Comparison of ENCODE assay signal across 11 cellular contexts in genomic region chr11:2890466-2891241, GRCh38. TPM values are rescaled to one million over a fixed set of nuclear protein-coding genes. Genes with fewer than 3 reads are reported as not detected.
DNase-seq lines count a peak whose midpoint lies in the region; ATAC-seq and TF ChIP-seq lines count a peak whose summit lies in the region.
"Had no signal": no experiment of that assay in that cellular context is flagged by ENCODE, and none has a peak within 500 bp of the region (broad histone marks: within the 10 kb centered on the region; RNA-seq: fewer than 3 reads in every experiment).

No MANE protein-coding gene starts in this region.

- no peak overlapping the region for H3K27ac ChIP-seq in CD4-positive, CD25-positive, alpha-beta regulatory T cell (ENCODE audit: insufficient read depth, low read length, poor library complexity, severe bottlenecking)
- H3K27ac ChIP-seq in colonic mucosa: no peak overlapping the region

- peak overlapping the region; percentile 32 to 63 (median 55) for H3K27ac Mint-ChIP-seq in CD4-positive, CD25-positive, alpha-beta regulatory T cell
- H3K27ac Mint-ChIP-seq in stimulated activated naive CD8-positive, alpha-beta T cell treated with anti-CD3 and anti-CD28 coated beads, Interleukin-15, amount 100 ng/mL, for 72 hours: no peak overlapping the region

- H3K36me3 Mint-ChIP-seq in CD4-positive, CD25-positive, alpha-beta regulatory T cell: no peaks in the 10 kb centered on the region

- intact Hi-C loops in colonic mucosa (cut with DNase I): loop anchor here (5.0 to 10.0 kb wide), 2 partner anchors 42 to 696 kb away; no protein-coding TSS in a partner anchor

- H3K4me3 Mint-ChIP-seq in CD4-positive, CD25-positive, alpha-beta regulatory T cell: peak overlapping the region in 2 of 4 donors; percentile 11 to 41
- H3K4me3 Mint-ChIP-seq in stimulated activated naive CD8-positive, alpha-beta T cell treated with anti-CD3 and anti-CD28 coated beads, Interleukin-15, amount 100 ng/mL, for 72 hours: no peak overlapping the region

- no peak overlapping the region for H3K4me3 ChIP-seq in CD4-positive, CD25-positive, alpha-beta regulatory T cell (ENCODE audit: low read depth, low read length)
- H3K4me3 ChIP-seq in colonic mucosa: no peak overlapping the region
- H3K4me3 ChIP-seq: dorsolateral prefrontal cortex, MG63 had no signal

- no peaks in the 10 kb centered on the region for H3K27me3 ChIP-seq in CD4-positive, CD25-positive, alpha-beta regulatory T cell (ENCODE audit: control insufficient read depth, insufficient read depth, low read length)
- H3K27me3 ChIP-seq in colonic mucosa: no peaks in the 10 kb centered on the region
- H3K27me3 ChIP-seq: MG63 had no signal

- H3K9ac ChIP-seq in colonic mucosa (ENCODE audit: low read depth in 2 of 2, low read length in 2 of 2): peak overlapping the region; percentile 6 to 58

- no peaks in the 10 kb centered on the region for H3K27me3 Mint-ChIP-seq in CD4-positive, CD25-positive, alpha-beta regulatory T cell
- peaks cover 14% of the 10 kb centered on the region for H3K27me3 Mint-ChIP-seq in stimulated activated naive CD8-positive, alpha-beta T cell treated with anti-CD3 and anti-CD28 coated beads, Interleukin-15, amount 100 ng/mL, for 72 hours

- H3K9me3 Mint-ChIP-seq in CD4-positive, CD25-positive, alpha-beta regulatory T cell: no peaks in the 10 kb centered on the region
- no peaks in the 10 kb centered on the region for H3K9me3 Mint-ChIP-seq in stimulated activated naive CD8-positive, alpha-beta T cell treated with anti-CD3 and anti-CD28 coated beads, Interleukin-15, amount 100 ng/mL, for 72 hours

- no peak for TF ChIP-seq CTCF in colonic mucosa (IDR thresholded peaks at IDR 0.05)

- peaks cover 0 to 48% (median 18%) of the 10 kb centered on the region in 4 donors for H3K4me1 Mint-ChIP-seq in CD4-positive, CD25-positive, alpha-beta regulatory T cell
- H3K4me1 Mint-ChIP-seq in stimulated activated naive CD8-positive, alpha-beta T cell treated with anti-CD3 and anti-CD28 coated beads, Interleukin-15, amount 100 ng/mL, for 72 hours: peaks cover 46% of the 10 kb centered on the region

- no peaks in the 10 kb centered on the region for H3K9me3 ChIP-seq in CD4-positive, CD25-positive, alpha-beta regulatory T cell (ENCODE audit: control insufficient read depth in 2 of 2, low read length in 2 of 2)
- no peaks in the 10 kb centered on the region for H3K9me3 ChIP-seq in colonic mucosa
- H3K9me3 ChIP-seq: MG63 had no signal

- no peak for DNase-seq in CD4-positive, CD25-positive, alpha-beta regulatory T cell
- DNase-seq in NCI-H1092 (lab: John Stamatoyannopoulos, UW) (peak; percentile 55), colonic mucosa (peak; percentile 70), mucosa of gallbladder (ENCODE audit: low spot score) (peak; percentile 63)
- DNase-seq in stimulated activated naive CD8-positive, alpha-beta T cell treated with anti-CD3 and anti-CD28 coated beads, Interleukin-15, amount 100 ng/mL, for 72 hours: no peak
- DNase-seq: MG63 had no signal

- no peak for ATAC-seq in CD4-positive, CD25-positive, alpha-beta regulatory T cell (ENCODE audit: low read depth in 2 of 2)
- no peak for ATAC-seq in HG02981 (IDR thresholded peaks at IDR 0.05; ENCODE audit: unreplicated experiment)
- no peak for ATAC-seq in GM21367 (IDR thresholded peaks at IDR 0.05; ENCODE audit: unreplicated experiment)
- ATAC-seq in stimulated activated naive CD8-positive, alpha-beta T cell treated with anti-CD3 and anti-CD28 coated beads, Interleukin-15, amount 100 ng/mL, for 72 hours: no peak
- ATAC-seq in HG02610 (IDR thresholded peaks at IDR 0.05; ENCODE audit: unreplicated experiment): no peak

- H3K36me3 ChIP-seq in CD4-positive, CD25-positive, alpha-beta regulatory T cell (ENCODE audit: control insufficient read depth, insufficient read depth, low read length): no peaks in the 10 kb centered on the region
- H3K36me3 ChIP-seq in colonic mucosa: no peaks in the 10 kb centered on the region
- H3K36me3 ChIP-seq: MG63 had no signal

- H3K4me1 ChIP-seq in CD4-positive, CD25-positive, alpha-beta regulatory T cell (ENCODE audit: control insufficient read depth, insufficient read depth, low read length, poor library complexity, severe bottlenecking): peaks cover 39% of the 10 kb centered on the region
- H3K4me1 ChIP-seq in colonic mucosa: peaks cover 14% of the 10 kb centered on the region

RNA-seq across cellular contexts. Expression of gene CDKN1C, which starts 5.1 kb away (rescaled TPM):
- 4.1 TPM for total RNA-seq in CD4-positive, CD25-positive, alpha-beta regulatory T cell
- polyA plus RNA-seq in CD4-positive, CD25-positive, alpha-beta regulatory T cell: 1 to 10 TPM; 1.1 to 1.3 (median 1.2) TPM
- 10 to 100 TPM; 10.9 to 18.2 TPM for total RNA-seq in colonic mucosa
- total RNA-seq in mucosa of gallbladder: 59.4 TPM

RNA-seq across cellular contexts. Expression of gene PHLDA2, which starts 38.6 kb away (rescaled TPM):
- total RNA-seq in CD4-positive, CD25-positive, alpha-beta regulatory T cell: 1.3 TPM
- polyA plus RNA-seq in CD4-positive, CD25-positive, alpha-beta regulatory T cell: 1 to 10 TPM; 1.1 to 3.4 (median 1.4) TPM
- 10 to 100 TPM; 31.6 to 41.6 TPM for total RNA-seq in colonic mucosa
- total RNA-seq in mucosa of gallbladder: 38.7 TPM
- total RNA-seq: temporal lobe had no signal

Comparison
In these comparisons a context has a peak if more than half of its experiments do, and no peak if none do; other contexts are left out.
1. DNase-seq: peak in NCI-H1092 (single experiment), colonic mucosa (single experiment) and mucosa of gallbladder (single experiment); none in CD4-positive, CD25-positive, alpha-beta regulatory T cell (0 of 3) and stimulated activated naive CD8-positive, alpha-beta T cell treated with anti-CD3 and anti-CD28 coated beads, Interleukin-15, amount 100 ng/mL, for 72 hours (0 of 2).
2. H3K27ac Mint-ChIP-seq: peak in CD4-positive, CD25-positive, alpha-beta regulatory T cell (3 of 3); none in stimulated activated naive CD8-positive, alpha-beta T cell treated with anti-CD3 and anti-CD28 coated beads, Interleukin-15, amount 100 ng/mL, for 72 hours (0 of 2).
3. RNA of gene PHLDA2, which starts 38.6 kb away (total RNA-seq): 31.6 to 41.6 TPM in colonic mucosa and 38.7 TPM in mucosa of gallbladder (single experiment); 1.3 TPM in CD4-positive, CD25-positive, alpha-beta regulatory T cell (single experiment); every median in the first group is over 10 times any median in the second.